ENCODE assay signal across 14 cellular contexts in genomic region chr17:37493249-37494027, GRCh38. TPM values are rescaled to one million over a fixed set of nuclear protein-coding genes. Genes with fewer than 3 reads are reported as not detected.
DNase-seq lines count a peak whose midpoint lies in the region; ATAC-seq and TF ChIP-seq lines count a peak whose summit lies in the region.
"Had no signal": no experiment of that assay in that cellular context is flagged by ENCODE, and none has a peak within 500 bp of the region (broad histone marks: within the 10 kb centered on the region; RNA-seq: fewer than 3 reads in every experiment).

No MANE protein-coding gene starts in this region.

- no TSS peak for BruUV-seq in OCI-LY7 (replicated peaks; lab: Mats Ljungman, UMichigan)

- peaks cover 63% of the 10 kb centered on the region for H3K4me1 Mint-ChIP-seq in osteocyte (ENCODE audit: unreplicated experiment)

- CTCF ChIA-PET in OCI-LY7 (lab: Charles Lee; ENCODE audit: unreplicated experiment): no interaction called here

- H3K4me1 ChIP-seq in DOHH2 (ENCODE audit: control insufficient read depth, low read length): peaks cover 39% of the 10 kb centered on the region
- peaks cover 36% of the 10 kb centered on the region for H3K4me1 ChIP-seq in OCI-LY7 (ENCODE audit: insufficient read depth, low read length, poor library complexity, severe bottlenecking)
- peaks cover 0 to 22% (median 16%) of the 10 kb centered on the region in 4 donors for H3K4me1 ChIP-seq in tibial artery

- no peaks in the 10 kb centered on the region for H3K36me3 ChIP-seq in DOHH2 (ENCODE audit: control insufficient read depth, low read length)
- H3K36me3 ChIP-seq in OCI-LY7 (ENCODE audit: insufficient read depth, low read length): peaks cover 6% of the 10 kb centered on the region; the same call in 1 of the 2 replicates
- no peaks in the 10 kb centered on the region for H3K36me3 ChIP-seq in tibial artery
- H3K36me3 ChIP-seq: left ventricle myocardium inferior had no signal

- H3F3A ChIP-seq in DOHH2 (ENCODE audit: control insufficient read depth, insufficient read depth): peaks cover 10% of the 10 kb centered on the region; the same call in 1 of the 2 replicates

- H3K79me2 ChIP-seq in DOHH2 (ENCODE audit: control insufficient read depth, low read length) (peaks cover 61% of the 10 kb centered on the region), OCI-LY7 (ENCODE audit: insufficient read depth, low read depth, low read length) (peaks cover 40% of the 10 kb centered on the region)

- no peaks in the 10 kb centered on the region for H3K27me3 ChIP-seq in DOHH2 (ENCODE audit: control insufficient read depth, low read length)
- H3K27me3 ChIP-seq in tibial artery: no peaks in the 10 kb centered on the region

- no peak for TF ChIP-seq CTCF in DOHH2 (IDR thresholded peaks at IDR 0.05; ENCODE audit: low read depth, low read length, poor library complexity, severe bottlenecking)
- no peak for TF ChIP-seq CTCF in OCI-LY7 (conservative IDR thresholded peaks at IDR 0.05; ENCODE audit: low read length)
- TF ChIP-seq CTCF in epithelial cell of esophagus (IDR thresholded peaks at IDR 0.05; ENCODE audit: insufficient read depth, low read depth, low read length, missing control alignments): no peak
- no peak for TF ChIP-seq CTCF in osteocyte (IDR thresholded peaks at IDR 0.05)
- TF ChIP-seq CTCF in tibial artery (IDR thresholded peaks at IDR 0.05): no peak

- H3K4me2 ChIP-seq in DOHH2 (ENCODE audit: low read length): peak overlapping the region; percentile 40
- H3K4me2 ChIP-seq in OCI-LY7 (ENCODE audit: low read length): peak overlapping the region; percentile 20; the same call in 1 of the 2 replicates

- H3K27me3 Mint-ChIP-seq in osteocyte (ENCODE audit: unreplicated experiment): no peaks in the 10 kb centered on the region
- H3K27me3 Mint-ChIP-seq: progenitor cell of endocrine pancreas had no signal

- ATAC-seq in GM18858 (IDR thresholded peaks at IDR 0.05; ENCODE audit: unreplicated experiment): no peak

- DNase-seq in OCI-LY7 (ENCODE audit: low spot score) (no peak), epithelial cell of esophagus (ENCODE audit: low read depth) (peak; percentile 96), osteocyte (ENCODE audit: extremely low spot score, unreplicated experiment) (no peak), UCSD-AML1 (lab: John Stamatoyannopoulos, UW; ENCODE audit: unreplicated experiment) (no peak), tibial artery (no peak)
- no peak for DNase-seq in activated naive CD4-positive, alpha-beta T cell (lab: John Stamatoyannopoulos, UW)
- DNase-seq: activated CD4-positive, alpha-beta T cell treated with anti-CD3 and anti-CD28 coated beads, Interleukin-2, amount 50 U/mL, for 48 hours; DMS53; Kasumi-1; left ventricle myocardium inferior had no signal

- no peak overlapping the region for H3K27ac ChIP-seq in DOHH2 (ENCODE audit: low read depth, low read length)
- no peak overlapping the region for H3K27ac ChIP-seq in OCI-LY7 (ENCODE audit: low read depth, low read length, poor library complexity, severe bottlenecking)
- no peak overlapping the region for H3K27ac ChIP-seq in tibial artery
- H3K27ac ChIP-seq: SK-N-MC had no signal

- no peaks in the 10 kb centered on the region for H3K9me2 ChIP-seq in DOHH2 (replicated peaks; ENCODE audit: control insufficient read depth, low read length)
- H3K9me2 ChIP-seq in OCI-LY7 (ENCODE audit: insufficient read depth, low read length): no peaks in the 10 kb centered on the region

- 0 out of 2 replicates have a peak, but pooled peaks cover 5% of the 10 kb centered on the region for H4K20me1 ChIP-seq in DOHH2 (ENCODE audit: control insufficient read depth, insufficient read depth, low read depth, low read length)
- H4K20me1 ChIP-seq in OCI-LY7 (ENCODE audit: insufficient read depth, low read length): peaks cover 11% of the 10 kb centered on the region; the same call in 1 of the 2 replicates

- POLR2A ChIA-PET in OCI-LY7 (lab: Charles Lee): no interaction called here

- peak overlapping the region; percentile 93 for H3K27ac Mint-ChIP-seq in osteocyte (ENCODE audit: unreplicated experiment)
- H3K27ac Mint-ChIP-seq: progenitor cell of endocrine pancreas had no signal

- no peaks in the 10 kb centered on the region for H3K9me3 Mint-ChIP-seq in osteocyte (ENCODE audit: unreplicated experiment)

- H3K4me3 Mint-ChIP-seq in osteocyte (ENCODE audit: unreplicated experiment): no peak overlapping the region

- H3K9me3 ChIP-seq in DOHH2 (ENCODE audit: control insufficient read depth, insufficient read depth, low read length) (no peaks in the 10 kb centered on the region), OCI-LY7 (ENCODE audit: low read length) (no peaks in the 10 kb centered on the region), tibial artery (no peaks in the 10 kb centered on the region)
- H3K9me3 ChIP-seq: left ventricle myocardium inferior had no signal

- H2AFZ ChIP-seq in OCI-LY7 (ENCODE audit: low read length): no peak overlapping the region

- no peaks in the 10 kb centered on the region for H3K36me3 Mint-ChIP-seq in osteocyte (ENCODE audit: unreplicated experiment)

- intact Hi-C loops in OCI-LY7 (cut with micrococcal nuclease; ENCODE audit: unreplicated experiment) (no loop called here), tibial artery (cut with DNase I; ENCODE audit: low total_unique reads) (no loop called here)

- no peak overlapping the region for H3K4me3 ChIP-seq in DOHH2 (ENCODE audit: low read length)
- H3K4me3 ChIP-seq in OCI-LY7 (ENCODE audit: low read depth, low read length, poor library complexity, severe bottlenecking): no peak overlapping the region
- H3K4me3 ChIP-seq in epithelial cell of esophagus (ENCODE audit: low read length): no peak overlapping the region
- no peak overlapping the region for H3K4me3 ChIP-seq in tibial artery
- H3K4me3 ChIP-seq: left ventricle myocardium inferior, SK-N-MC had no signal

RNA-seq across cellular contexts. Expression of gene DUSP14, which starts 3.7 kb away (rescaled TPM):
- 21.2 and 21.5 TPM in 2 replicates for total RNA-seq in OCI-LY7 (2014; rRNA removed; shearing (Covaris generic))
- total RNA-seq in OCI-LY7 (2022): 11.0 and 12.2 TPM in 2 replicates
- 34.4 and 35.7 TPM in 2 replicates for total RNA-seq in osteocyte
